In the genomic region with DNA sequence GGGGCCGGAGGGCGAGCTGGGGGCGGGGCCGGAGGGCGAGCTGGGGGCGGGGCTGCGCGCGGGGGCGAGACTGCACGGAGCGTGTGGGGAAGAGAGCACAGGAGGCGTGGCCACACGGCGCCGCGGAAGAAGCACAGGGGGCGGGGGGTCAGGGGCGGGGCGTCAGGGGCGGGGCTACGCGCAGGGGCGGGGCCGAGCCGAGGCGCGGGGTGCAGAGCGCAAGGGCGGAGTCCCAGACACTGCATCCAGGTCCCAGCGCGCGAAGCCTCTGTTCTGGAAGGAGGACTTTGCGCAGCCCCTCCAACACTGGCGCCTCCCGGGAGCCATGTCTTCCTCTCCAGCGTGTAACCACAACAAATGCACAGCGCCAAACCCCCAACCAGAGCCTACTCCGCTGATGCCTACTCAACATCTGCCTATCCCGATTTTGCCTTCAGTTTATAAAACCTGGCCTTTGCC, we compare ENCODE assay signal across 1 cellular context.
TF ChIP-seq lines count a peak whose summit lies in the region.

No MANE protein-coding gene starts in this region.

TF ChIP-seq in HepG2, 621 proteins besides CTCF, POLR2A, EP300 and RAD21 (continued from another document and continues in another):
- TF ChIP-seq, protein P1, sequence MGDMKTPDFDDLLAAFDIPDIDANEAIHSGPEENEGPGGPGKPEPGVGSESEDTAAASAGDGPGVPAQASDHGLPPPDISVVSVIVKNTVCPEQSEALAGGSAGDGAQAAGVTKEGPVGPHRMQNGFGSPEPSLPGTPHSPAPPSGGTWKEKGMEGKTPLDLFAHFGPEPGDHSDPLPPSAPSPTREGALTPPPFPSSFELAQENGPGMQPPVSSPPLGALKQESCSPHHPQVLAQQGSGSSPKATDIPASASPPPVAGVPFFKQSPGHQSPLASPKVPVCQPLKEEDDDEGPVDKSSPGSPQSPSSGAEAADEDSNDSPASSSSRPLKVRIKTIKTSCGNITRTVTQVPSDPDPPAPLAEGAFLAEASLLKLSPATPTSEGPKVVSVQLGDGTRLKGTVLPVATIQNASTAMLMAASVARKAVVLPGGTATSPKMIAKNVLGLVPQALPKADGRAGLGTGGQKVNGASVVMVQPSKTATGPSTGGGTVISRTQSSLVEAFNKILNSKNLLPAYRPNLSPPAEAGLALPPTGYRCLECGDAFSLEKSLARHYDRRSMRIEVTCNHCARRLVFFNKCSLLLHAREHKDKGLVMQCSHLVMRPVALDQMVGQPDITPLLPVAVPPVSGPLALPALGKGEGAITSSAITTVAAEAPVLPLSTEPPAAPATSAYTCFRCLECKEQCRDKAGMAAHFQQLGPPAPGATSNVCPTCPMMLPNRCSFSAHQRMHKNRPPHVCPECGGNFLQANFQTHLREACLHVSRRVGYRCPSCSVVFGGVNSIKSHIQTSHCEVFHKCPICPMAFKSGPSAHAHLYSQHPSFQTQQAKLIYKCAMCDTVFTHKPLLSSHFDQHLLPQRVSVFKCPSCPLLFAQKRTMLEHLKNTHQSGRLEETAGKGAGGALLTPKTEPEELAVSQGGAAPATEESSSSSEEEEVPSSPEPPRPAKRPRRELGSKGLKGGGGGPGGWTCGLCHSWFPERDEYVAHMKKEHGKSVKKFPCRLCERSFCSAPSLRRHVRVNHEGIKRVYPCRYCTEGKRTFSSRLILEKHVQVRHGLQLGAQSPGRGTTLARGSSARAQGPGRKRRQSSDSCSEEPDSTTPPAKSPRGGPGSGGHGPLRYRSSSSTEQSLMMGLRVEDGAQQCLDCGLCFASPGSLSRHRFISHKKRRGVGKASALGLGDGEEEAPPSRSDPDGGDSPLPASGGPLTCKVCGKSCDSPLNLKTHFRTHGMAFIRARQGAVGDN (CRISPR knock-in tag; IDR thresholded peaks at IDR 0.05), result peak; percentile 74
- no peak for TF ChIP-seq HNRNPH1 (optimal IDR thresholded peaks at IDR 0.05; ENCODE audit: low read depth, low read length)
- TF ChIP-seq, protein P2, sequence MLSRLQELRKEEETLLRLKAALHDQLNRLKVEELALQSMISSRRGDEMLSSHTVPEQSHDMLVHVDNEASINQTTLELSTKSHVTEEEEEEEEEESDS (CRISPR knock-in tag; IDR thresholded peaks at IDR 0.05; ENCODE audit: borderline replicate concordance), result no peak
- no peak for TF ChIP-seq ZNF138 (CRISPR knock-in tag; IDR thresholded peaks at IDR 0.05; ENCODE audit: low read depth)
- no peak for TF ChIP-seq NR1H2 (CRISPR knock-in tag; IDR thresholded peaks at IDR 0.05; ENCODE audit: borderline replicate concordance, low read depth)
- peak; percentile 62; the same call in 1 of the 2 replicates for TF ChIP-seq ZNF263 (CRISPR knock-in tag; IDR thresholded peaks at IDR 0.05)
- TF ChIP-seq NFE2L1 (CRISPR knock-in tag; IDR thresholded peaks at IDR 0.05; ENCODE audit: borderline replicate concordance), result no peak
- no peak for TF ChIP-seq ZFP62 (CRISPR knock-in tag; IDR thresholded peaks at IDR 0.05)
- TF ChIP-seq ZNF724P (CRISPR knock-in tag; IDR thresholded peaks at IDR 0.05; ENCODE audit: borderline replicate concordance), result no peak
- no peak for TF ChIP-seq EEA1 (CRISPR knock-in tag; IDR thresholded peaks at IDR 0.05; ENCODE audit: borderline replicate concordance)
- TF ChIP-seq ZFP36 (IDR thresholded peaks at IDR 0.05; ENCODE audit: borderline replicate concordance, low read depth, low read length, partially characterized antibody), result no peak
- no peak for TF ChIP-seq ZNF33B (CRISPR knock-in tag; IDR thresholded peaks at IDR 0.05)
- TF ChIP-seq, protein P3, sequence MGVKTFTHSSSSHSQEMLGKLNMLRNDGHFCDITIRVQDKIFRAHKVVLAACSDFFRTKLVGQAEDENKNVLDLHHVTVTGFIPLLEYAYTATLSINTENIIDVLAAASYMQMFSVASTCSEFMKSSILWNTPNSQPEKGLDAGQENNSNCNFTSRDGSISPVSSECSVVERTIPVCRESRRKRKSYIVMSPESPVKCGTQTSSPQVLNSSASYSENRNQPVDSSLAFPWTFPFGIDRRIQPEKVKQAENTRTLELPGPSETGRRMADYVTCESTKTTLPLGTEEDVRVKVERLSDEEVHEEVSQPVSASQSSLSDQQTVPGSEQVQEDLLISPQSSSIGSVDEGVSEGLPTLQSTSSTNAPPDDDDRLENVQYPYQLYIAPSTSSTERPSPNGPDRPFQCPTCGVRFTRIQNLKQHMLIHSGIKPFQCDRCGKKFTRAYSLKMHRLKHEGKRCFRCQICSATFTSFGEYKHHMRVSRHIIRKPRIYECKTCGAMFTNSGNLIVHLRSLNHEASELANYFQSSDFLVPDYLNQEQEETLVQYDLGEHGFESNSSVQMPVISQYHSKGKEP (CRISPR knock-in tag; IDR thresholded peaks at IDR 0.05), result no peak
- TF ChIP-seq, protein P4, sequence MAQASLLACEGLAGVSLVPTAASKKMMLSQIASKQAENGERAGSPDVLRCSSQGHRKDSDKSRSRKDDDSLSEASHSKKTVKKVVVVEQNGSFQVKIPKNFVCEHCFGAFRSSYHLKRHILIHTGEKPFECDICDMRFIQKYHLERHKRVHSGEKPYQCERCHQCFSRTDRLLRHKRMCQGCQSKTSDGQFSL (CRISPR knock-in tag; IDR thresholded peaks at IDR 0.05), result peak; percentile 53; the same call in 1 of the 2 replicates
- TF ChIP-seq HMG20A (CRISPR knock-in tag; IDR thresholded peaks at IDR 0.05; ENCODE audit: borderline replicate concordance), result no peak
- no peak for TF ChIP-seq FOXK2 (IDR thresholded peaks at IDR 0.05)
- TF ChIP-seq HMGA1 (CRISPR knock-in tag; conservative IDR thresholded peaks at IDR 0.05), result no peak
- TF ChIP-seq ZNF326 (CRISPR knock-in tag; IDR thresholded peaks at IDR 0.05; ENCODE audit: borderline replicate concordance), result no peak
- TF ChIP-seq, protein P5, sequence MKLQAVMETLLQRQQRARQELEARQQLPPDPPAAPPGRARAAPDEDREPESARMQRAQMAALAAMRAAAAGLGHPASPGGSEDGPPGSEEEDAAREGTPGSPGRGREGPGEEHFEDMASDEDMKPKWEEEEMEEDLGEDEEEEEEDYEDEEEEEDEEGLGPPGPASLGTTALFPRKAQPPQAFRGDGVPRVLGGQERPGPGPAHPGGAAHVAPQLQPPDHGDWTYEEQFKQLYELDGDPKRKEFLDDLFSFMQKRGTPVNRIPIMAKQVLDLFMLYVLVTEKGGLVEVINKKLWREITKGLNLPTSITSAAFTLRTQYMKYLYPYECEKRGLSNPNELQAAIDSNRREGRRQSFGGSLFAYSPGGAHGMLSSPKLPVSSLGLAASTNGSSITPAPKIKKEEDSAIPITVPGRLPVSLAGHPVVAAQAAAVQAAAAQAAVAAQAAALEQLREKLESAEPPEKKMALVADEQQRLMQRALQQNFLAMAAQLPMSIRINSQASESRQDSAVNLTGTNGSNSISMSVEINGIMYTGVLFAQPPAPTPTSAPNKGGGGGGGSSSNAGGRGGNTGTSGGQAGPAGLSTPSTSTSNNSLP (IDR thresholded peaks at IDR 0.05; ENCODE audit: low read depth, low read length), result no peak
- no peak for TF ChIP-seq SNAI1 (CRISPR knock-in tag; IDR thresholded peaks at IDR 0.05; ENCODE audit: borderline replicate concordance)
- TF ChIP-seq ZC3H13 (CRISPR knock-in tag; IDR thresholded peaks at IDR 0.05), result no peak
- no peak for TF ChIP-seq KLF13 (CRISPR knock-in tag; IDR thresholded peaks at IDR 0.05)
- TF ChIP-seq, protein P6, sequence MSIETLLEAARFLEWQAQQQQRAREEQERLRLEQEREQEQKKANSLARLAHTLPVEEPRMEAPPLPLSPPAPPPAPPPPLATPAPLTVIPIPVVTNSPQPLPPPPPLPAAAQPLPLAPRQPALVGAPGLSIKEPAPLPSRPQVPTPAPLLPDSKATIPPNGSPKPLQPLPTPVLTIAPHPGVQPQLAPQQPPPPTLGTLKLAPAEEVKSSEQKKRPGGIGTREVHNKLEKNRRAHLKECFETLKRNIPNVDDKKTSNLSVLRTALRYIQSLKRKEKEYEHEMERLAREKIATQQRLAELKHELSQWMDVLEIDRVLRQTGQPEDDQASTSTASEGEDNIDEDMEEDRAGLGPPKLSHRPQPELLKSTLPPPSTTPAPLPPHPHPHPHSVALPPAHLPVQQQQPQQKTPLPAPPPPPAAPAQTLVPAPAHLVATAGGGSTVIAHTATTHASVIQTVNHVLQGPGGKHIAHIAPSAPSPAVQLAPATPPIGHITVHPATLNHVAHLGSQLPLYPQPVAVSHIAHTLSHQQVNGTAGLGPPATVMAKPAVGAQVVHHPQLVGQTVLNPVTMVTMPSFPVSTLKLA (IDR thresholded peaks at IDR 0.05), result no peak
- no peak for TF ChIP-seq MED8 (CRISPR knock-in tag; IDR thresholded peaks at IDR 0.05; ENCODE audit: insufficient replicate concordance)
- TF ChIP-seq MTA1 (CRISPR knock-in tag; IDR thresholded peaks at IDR 0.05; ENCODE audit: borderline replicate concordance), result no peak
- no peak for TF ChIP-seq CAMTA2 (CRISPR knock-in tag; IDR thresholded peaks at IDR 0.05; ENCODE audit: borderline replicate concordance)
- TF ChIP-seq, protein P7, sequence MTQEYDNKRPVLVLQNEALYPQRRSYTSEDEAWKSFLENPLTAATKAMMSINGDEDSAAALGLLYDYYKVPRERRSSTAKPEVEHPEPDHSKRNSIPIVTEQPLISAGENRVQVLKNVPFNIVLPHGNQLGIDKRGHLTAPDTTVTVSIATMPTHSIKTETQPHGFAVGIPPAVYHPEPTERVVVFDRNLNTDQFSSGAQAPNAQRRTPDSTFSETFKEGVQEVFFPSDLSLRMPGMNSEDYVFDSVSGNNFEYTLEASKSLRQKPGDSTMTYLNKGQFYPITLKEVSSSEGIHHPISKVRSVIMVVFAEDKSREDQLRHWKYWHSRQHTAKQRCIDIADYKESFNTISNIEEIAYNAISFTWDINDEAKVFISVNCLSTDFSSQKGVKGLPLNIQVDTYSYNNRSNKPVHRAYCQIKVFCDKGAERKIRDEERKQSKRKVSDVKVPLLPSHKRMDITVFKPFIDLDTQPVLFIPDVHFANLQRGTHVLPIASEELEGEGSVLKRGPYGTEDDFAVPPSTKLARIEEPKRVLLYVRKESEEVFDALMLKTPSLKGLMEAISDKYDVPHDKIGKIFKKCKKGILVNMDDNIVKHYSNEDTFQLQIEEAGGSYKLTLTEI (CRISPR knock-in tag; conservative IDR thresholded peaks at IDR 0.05), result no peak
- TF ChIP-seq LCORL (IDR thresholded peaks at IDR 0.05), result no peak
- peak; percentile 30; the same call in 1 of the 2 replicates for TF ChIP-seq LCORL (CRISPR knock-in tag; IDR thresholded peaks at IDR 0.05)
- no peak for TF ChIP-seq ZNF616 (CRISPR knock-in tag; IDR thresholded peaks at IDR 0.05; ENCODE audit: low read depth)
- TF ChIP-seq ZNF720 (CRISPR knock-in tag; IDR thresholded peaks at IDR 0.05), result no peak
- no peak for TF ChIP-seq TGIF2 (CRISPR knock-in tag; IDR thresholded peaks at IDR 0.05)
- TF ChIP-seq FOXK1 (CRISPR knock-in tag; IDR thresholded peaks at IDR 0.05; ENCODE audit: borderline replicate concordance, low read depth), result no peak; the same call in 1 of the 2 replicates
- TF ChIP-seq, protein P8, sequence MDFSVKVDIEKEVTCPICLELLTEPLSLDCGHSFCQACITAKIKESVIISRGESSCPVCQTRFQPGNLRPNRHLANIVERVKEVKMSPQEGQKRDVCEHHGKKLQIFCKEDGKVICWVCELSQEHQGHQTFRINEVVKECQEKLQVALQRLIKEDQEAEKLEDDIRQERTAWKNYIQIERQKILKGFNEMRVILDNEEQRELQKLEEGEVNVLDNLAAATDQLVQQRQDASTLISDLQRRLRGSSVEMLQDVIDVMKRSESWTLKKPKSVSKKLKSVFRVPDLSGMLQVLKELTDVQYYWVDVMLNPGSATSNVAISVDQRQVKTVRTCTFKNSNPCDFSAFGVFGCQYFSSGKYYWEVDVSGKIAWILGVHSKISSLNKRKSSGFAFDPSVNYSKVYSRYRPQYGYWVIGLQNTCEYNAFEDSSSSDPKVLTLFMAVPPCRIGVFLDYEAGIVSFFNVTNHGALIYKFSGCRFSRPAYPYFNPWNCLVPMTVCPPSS (IDR thresholded peaks at IDR 0.05), result no peak
- no peak for TF ChIP-seq ZFP36L2 (CRISPR knock-in tag; IDR thresholded peaks at IDR 0.05)
- peak; percentile 43 for TF ChIP-seq HNRNPLL (IDR thresholded peaks at IDR 0.05; ENCODE audit: low read depth, low read length, poor library complexity, severe bottlenecking)
- TF ChIP-seq, protein P9, sequence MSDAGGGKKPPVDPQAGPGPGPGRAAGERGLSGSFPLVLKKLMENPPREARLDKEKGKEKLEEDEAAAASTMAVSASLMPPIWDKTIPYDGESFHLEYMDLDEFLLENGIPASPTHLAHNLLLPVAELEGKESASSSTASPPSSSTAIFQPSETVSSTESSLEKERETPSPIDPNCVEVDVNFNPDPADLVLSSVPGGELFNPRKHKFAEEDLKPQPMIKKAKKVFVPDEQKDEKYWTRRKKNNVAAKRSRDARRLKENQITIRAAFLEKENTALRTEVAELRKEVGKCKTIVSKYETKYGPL (CRISPR knock-in tag; IDR thresholded peaks at IDR 0.05), result no peak
- no peak for TF ChIP-seq MAFF (IDR thresholded peaks at IDR 0.05; ENCODE audit: low read depth, low read length)
- peak; percentile 21; the same call in 1 of the 2 replicates for TF ChIP-seq ZFX (CRISPR knock-in tag; IDR thresholded peaks at IDR 0.05; ENCODE audit: low read depth)
- TF ChIP-seq, protein P10, sequence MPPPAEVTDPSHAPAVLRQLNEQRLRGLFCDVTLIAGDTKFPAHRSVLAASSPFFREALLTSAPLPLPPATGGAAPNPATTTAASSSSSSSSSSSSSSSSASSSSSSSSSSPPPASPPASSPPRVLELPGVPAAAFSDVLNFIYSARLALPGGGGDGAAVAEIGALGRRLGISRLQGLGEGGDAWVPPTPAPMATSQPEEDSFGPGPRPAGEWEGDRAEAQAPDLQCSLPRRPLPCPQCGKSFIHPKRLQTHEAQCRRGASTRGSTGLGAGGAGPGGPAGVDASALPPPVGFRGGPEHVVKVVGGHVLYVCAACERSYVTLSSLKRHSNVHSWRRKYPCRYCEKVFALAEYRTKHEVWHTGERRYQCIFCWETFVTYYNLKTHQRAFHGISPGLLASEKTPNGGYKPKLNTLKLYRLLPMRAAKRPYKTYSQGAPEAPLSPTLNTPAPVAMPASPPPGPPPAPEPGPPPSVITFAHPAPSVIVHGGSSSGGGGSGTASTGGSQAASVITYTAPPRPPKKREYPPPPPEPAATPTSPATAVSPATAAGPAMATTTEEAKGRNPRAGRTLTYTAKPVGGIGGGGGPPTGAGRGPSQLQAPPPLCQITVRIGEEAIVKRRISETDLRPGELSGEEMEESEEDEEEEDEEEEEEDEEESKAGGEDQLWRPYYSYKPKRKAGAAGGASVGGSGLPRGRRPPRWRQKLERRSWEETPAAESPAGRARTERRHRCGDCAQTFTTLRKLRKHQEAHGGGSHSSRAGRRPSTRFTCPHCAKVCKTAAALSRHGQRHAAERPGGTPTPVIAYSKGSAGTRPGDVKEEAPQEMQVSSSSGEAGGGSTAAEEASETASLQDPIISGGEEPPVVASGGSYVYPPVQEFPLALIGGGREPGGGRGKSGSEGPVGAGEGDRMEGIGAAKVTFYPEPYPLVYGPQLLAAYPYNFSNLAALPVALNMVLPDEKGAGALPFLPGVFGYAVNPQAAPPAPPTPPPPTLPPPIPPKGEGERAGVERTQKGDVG (CRISPR knock-in tag; IDR thresholded peaks at IDR 0.05; ENCODE audit: borderline replicate concordance), result no peak
- TF ChIP-seq, protein P11, sequence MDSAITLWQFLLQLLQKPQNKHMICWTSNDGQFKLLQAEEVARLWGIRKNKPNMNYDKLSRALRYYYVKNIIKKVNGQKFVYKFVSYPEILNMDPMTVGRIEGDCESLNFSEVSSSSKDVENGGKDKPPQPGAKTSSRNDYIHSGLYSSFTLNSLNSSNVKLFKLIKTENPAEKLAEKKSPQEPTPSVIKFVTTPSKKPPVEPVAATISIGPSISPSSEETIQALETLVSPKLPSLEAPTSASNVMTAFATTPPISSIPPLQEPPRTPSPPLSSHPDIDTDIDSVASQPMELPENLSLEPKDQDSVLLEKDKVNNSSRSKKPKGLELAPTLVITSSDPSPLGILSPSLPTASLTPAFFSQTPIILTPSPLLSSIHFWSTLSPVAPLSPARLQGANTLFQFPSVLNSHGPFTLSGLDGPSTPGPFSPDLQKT (CRISPR knock-in tag; IDR thresholded peaks at IDR 0.05; ENCODE audit: borderline replicate concordance), result no peak
- TF ChIP-seq SP5 (CRISPR knock-in tag; IDR thresholded peaks at IDR 0.05; ENCODE audit: borderline replicate concordance, low read depth), result peak; percentile 45; the same call in 1 of the 2 replicates
